Comparison of ENCODE assay signal across 12 cellular contexts in genomic region chr2:238910751-238911351, GRCh38.
DNase-seq lines count a peak whose midpoint lies in the region; ATAC-seq and TF ChIP-seq lines count a peak whose summit lies in the region.
"Had no signal": no experiment of that assay in that cellular context is flagged by ENCODE, and none has a peak within 500 bp of the region (broad histone marks: within the 10 kb centered on the region; RNA-seq: fewer than 3 reads in every experiment).

No MANE protein-coding gene starts in this region.

- peak; percentile 85 for ATAC-seq in RWPE2 (ENCODE audit: low read depth)
- ATAC-seq in mucosa of descending colon, result peak; percentile 33
- no peak for ATAC-seq in naive thymus-derived CD8-positive, alpha-beta T cell
- ATAC-seq in GM21576 (IDR thresholded peaks at IDR 0.05; ENCODE audit: unreplicated experiment), result no peak

- peaks cover 3 to 20% (median 11%) of the 10 kb centered on the region in 5 donors for H3K27me3 Mint-ChIP-seq in naive thymus-derived CD8-positive, alpha-beta T cell

- peak; percentile 95 for DNase-seq in DMS153 (lab: John Stamatoyannopoulos, UW)
- peak; percentile 58 for DNase-seq in NCI-H1092 (lab: John Stamatoyannopoulos, UW)
- DNase-seq in RWPE2 (ENCODE audit: low spot score), result peak; percentile 92
- DNase-seq in mucosa of descending colon, result peak in 1 of 3 donors; percentile 30
- DNase-seq in activated CD4-positive, alpha-beta T cell treated with anti-CD3 and anti-CD28 coated beads for 1 hour, result no peak
- DNase-seq in SW 1271 (lab: John Stamatoyannopoulos, UW), result no peak
- no peak for DNase-seq in naive thymus-derived CD8-positive, alpha-beta T cell
- DNase-seq: activated naive CD4-positive, alpha-beta T cell treated with anti-CD3 and anti-CD28 coated beads, Interleukin-2, amount 50 U/mL, for 16 hours; MM.1S; T1000 had no signal

- H3K36me3 Mint-ChIP-seq in naive thymus-derived CD8-positive, alpha-beta T cell, result no peaks in the 10 kb centered on the region

- H3K27ac ChIP-seq in RWPE2 (ENCODE audit: poor library complexity, severe bottlenecking), result peak overlapping the region; percentile 59
- H3K27ac ChIP-seq: right atrium auricular region had no signal

- H3K4me3 ChIP-seq in RWPE2 (ENCODE audit: severe bottlenecking), result no peak overlapping the region
- H3K4me3 ChIP-seq in mucosa of descending colon, result no peak overlapping the region
- H3K4me3 ChIP-seq: right atrium auricular region had no signal

- H3K4me1 ChIP-seq in RWPE2 (ENCODE audit: insufficient read depth, poor library complexity, severe bottlenecking) (peaks cover 20% of the 10 kb centered on the region), mucosa of descending colon (ENCODE audit: low read depth) (no peaks in the 10 kb centered on the region)

- H3K4me3 Mint-ChIP-seq in naive thymus-derived CD8-positive, alpha-beta T cell, result no peak overlapping the region

- H3K9me3 ChIP-seq in RWPE2 (ENCODE audit: severe bottlenecking) (no peaks in the 10 kb centered on the region), mucosa of descending colon (no peaks in the 10 kb centered on the region)
- H3K9me3 ChIP-seq: right atrium auricular region had no signal

- no peak overlapping the region for H3K27ac Mint-ChIP-seq in naive thymus-derived CD8-positive, alpha-beta T cell

- POLR2A ChIA-PET in naive thymus-derived CD8-positive, alpha-beta T cell (lab: Charles Lee), result no interaction called here

- intact Hi-C loops in mucosa of descending colon (cut with DNase I, micrococcal nuclease), result no loop called here

- H3K4me1 Mint-ChIP-seq in naive thymus-derived CD8-positive, alpha-beta T cell, result no peaks in the 10 kb centered on the region

- H3K27me3 ChIP-seq in RWPE2 (ENCODE audit: insufficient read depth, poor library complexity, severe bottlenecking), result no peaks in the 10 kb centered on the region
- H3K27me3 ChIP-seq: right atrium auricular region had no signal

- H3K9me3 Mint-ChIP-seq in naive thymus-derived CD8-positive, alpha-beta T cell, result peaks cover 0 to 3% (median 0%) of the 10 kb centered on the region in 9 donors

- TF ChIP-seq CTCF in RWPE2 (IDR thresholded peaks at IDR 0.05; ENCODE audit: poor library complexity, severe bottlenecking) (no peak), mucosa of descending colon (IDR thresholded peaks at IDR 0.05) (no peak)

- no peaks in the 10 kb centered on the region; the same call in 1 of the 2 replicates for H3K36me3 ChIP-seq in RWPE2 (ENCODE audit: low read depth)
- H3K36me3 ChIP-seq in mucosa of descending colon (ENCODE audit: low read depth), result no peaks in the 10 kb centered on the region
- H3K36me3 ChIP-seq: right atrium auricular region had no signal

Comparison
In these comparisons a context has a peak if more than half of its experiments do, and no peak if none do; other contexts are left out.
1. DNase-seq: peak in DMS153 (single experiment), NCI-H1092 (single experiment) and RWPE2 (single experiment); none in activated CD4-positive, alpha-beta T cell treated with anti-CD3 and anti-CD28 coated beads for 1 hour (single experiment), SW 1271 (0 of 2) and naive thymus-derived CD8-positive, alpha-beta T cell (0 of 10).
2. ATAC-seq: peak in RWPE2 (single experiment) and mucosa of descending colon (single experiment); none in naive thymus-derived CD8-positive, alpha-beta T cell (0 of 2) and GM21576 (single experiment).